In genomic region chr5:177006265-177006972, GRCh38 we compare ENCODE assay signal across 8 cellular contexts. TPM values are rescaled to one million over a fixed set of nuclear protein-coding genes. Genes with fewer than 3 reads are reported as not detected.
DNase-seq lines count a peak whose midpoint lies in the region; ATAC-seq and TF ChIP-seq lines count a peak whose summit lies in the region.

Gene UIMC1 (minus strand): TSS chr5:177006779. CDS start chr5:176982615, 24,164 bp downstream.

- H3K4me3 ChIP-seq in DND-41 (ENCODE audit: low read depth in 1 of 2, low read length in 2 of 2) = peak within 1 kb of the TSS; percentile 71 to 80

- H3K27me3 Mint-ChIP-seq in natural killer cell (ENCODE audit: low read depth in 2 of 2) = no peaks in the 10 kb centered on the region

- H2AFZ ChIP-seq in DND-41 (ENCODE audit: low read depth, low read length) = peak within 1 kb of the TSS; percentile 89

- H3K27ac ChIP-seq in DND-41 (ENCODE audit: low read length) = peak within 1 kb of the TSS; percentile 77

- peak within 1 kb of the TSS; percentile 91 to 95 for H3K27ac Mint-ChIP-seq in natural killer cell

- peak within 1 kb of the TSS; percentile 89 for H3K4me2 ChIP-seq in DND-41 (ENCODE audit: insufficient read depth, low read length)

- peaks cover 31% of the 10 kb centered on the region for H3K4me1 ChIP-seq in DND-41 (ENCODE audit: insufficient read depth, low read length)

- TF ChIP-seq CTCF in DND-41 (IDR thresholded peaks at IDR 0.05; ENCODE audit: borderline replicate concordance, extremely low read depth, low read length, poor library complexity, severe bottlenecking) (peak; percentile 11), natural killer cell (IDR thresholded peaks at IDR 0.05) (no peak)

- H3K36me3 ChIP-seq in DND-41 (ENCODE audit: insufficient read depth, low read length) = peaks cover 8% of the 10 kb centered on the region; the same call in 1 of the 2 replicates

- peaks cover 26 to 27% of the 10 kb centered on the region in 2 donors for H3K4me1 Mint-ChIP-seq in natural killer cell

- DNase-seq in DND-41 (peak; percentile 94), GOT3 (lab: John Stamatoyannopoulos, UW) (peak; percentile 85), LoVo (ENCODE audit: low spot score) (peak; percentile 96), fibroblast of peridontal ligament (ENCODE audit: extremely low read depth) (peak; percentile 86), natural killer cell (peak; percentile 91)
- DNase-seq in activated T-helper 9 cell treated with anti-CD3 and anti-CD28 coated beads, Interleukin-2, amount 50 U/mL, for 16 hours (ENCODE audit: low read depth) = peak; percentile 88
- DNase-seq in stimulated activated naive CD4-positive, alpha-beta T cell (lab: John Stamatoyannopoulos, UW) = peak; percentile 77 to 92 (median 87)

- H3K9ac ChIP-seq in DND-41 (ENCODE audit: low read depth, low read length) = peak within 1 kb of the TSS; percentile 79

- TF ChIP-seq POLR2A in Raji (IDR thresholded peaks at IDR 0.05; ENCODE audit: insufficient read depth, low read depth, low read length) = peak; percentile 73

- intact Hi-C loops in natural killer cell (cut with micrococcal nuclease) = no loop called here

- no peaks in the 10 kb centered on the region for H3K27me3 ChIP-seq in DND-41 (ENCODE audit: insufficient read depth, low read length, poor library complexity)

- H3K4me3 Mint-ChIP-seq in natural killer cell = peak within 1 kb of the TSS; percentile 98

- no peaks in the 10 kb centered on the region for H3K9me3 ChIP-seq in DND-41 (ENCODE audit: insufficient read depth, low read length, severe bottlenecking)

- peak; percentile 85 for ATAC-seq in DND-41 (ENCODE audit: insufficient read depth, low read depth)
- ATAC-seq in natural killer cell = peak; percentile 91 to 94 (median 91)

- H3K79me2 ChIP-seq in DND-41 (ENCODE audit: insufficient read depth, low read length) = peaks cover 54% of the 10 kb centered on the region

- peaks cover 31% of the 10 kb centered on the region for H4K20me1 ChIP-seq in DND-41 (ENCODE audit: insufficient read depth, low read length)

- no peaks in the 10 kb centered on the region for H3K36me3 Mint-ChIP-seq in natural killer cell

- H3K9me3 Mint-ChIP-seq in natural killer cell = no peaks in the 10 kb centered on the region

RNA-seq across cellular contexts. Expression of gene UIMC1, which starts in this region (rescaled TPM):
- 10 to 100 TPM; 55.1 to 75.7 (median 57.3) TPM for total RNA-seq in natural killer cell

Comparison
In these comparisons a context has a peak if more than half of its experiments do, and no peak if none do; other contexts are left out.
1. Peak in every context shown above with its lines: DNase-seq, ATAC-seq, H3K4me3 ChIP-seq and H3K27ac ChIP-seq.